1 cellular context compared by ENCODE assay signal in genomic region chr21:42609806-42610205, GRCh38.
TF ChIP-seq lines count a peak whose summit lies in the region.

No MANE protein-coding gene starts in this region.

TF ChIP-seq in HEK293T, 16 proteins besides CTCF, POLR2A, EP300 and RAD21 (continued from another document):
- TF ChIP-seq, protein P1, sequence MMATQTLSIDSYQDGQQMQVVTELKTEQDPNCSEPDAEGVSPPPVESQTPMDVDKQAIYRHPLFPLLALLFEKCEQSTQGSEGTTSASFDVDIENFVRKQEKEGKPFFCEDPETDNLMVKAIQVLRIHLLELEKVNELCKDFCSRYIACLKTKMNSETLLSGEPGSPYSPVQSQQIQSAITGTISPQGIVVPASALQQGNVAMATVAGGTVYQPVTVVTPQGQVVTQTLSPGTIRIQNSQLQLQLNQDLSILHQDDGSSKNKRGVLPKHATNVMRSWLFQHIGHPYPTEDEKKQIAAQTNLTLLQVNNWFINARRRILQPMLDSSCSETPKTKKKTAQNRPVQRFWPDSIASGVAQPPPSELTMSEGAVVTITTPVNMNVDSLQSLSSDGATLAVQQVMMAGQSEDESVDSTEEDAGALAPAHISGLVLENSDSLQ (IDR thresholded peaks at IDR 0.05) = no peak
- TF ChIP-seq SUZ12 (IDR thresholded peaks at IDR 0.05) (no peak), L3MBTL2 (conservative IDR thresholded peaks at IDR 0.05) (no peak), FOXK2 (IDR thresholded peaks at IDR 0.05) (no peak), TARDBP (IDR thresholded peaks at IDR 0.05) (no peak), LEF1 (IDR thresholded peaks at IDR 0.05; ENCODE audit: borderline replicate concordance) (no peak)
